ENCODE assay signal across 8 cellular contexts in genomic region chr11:69888671-69889076, GRCh38.
A peak's percentile ranks its signal among the peaks of the same experiment; 100 is the strongest.
DNase-seq lines count a peak whose midpoint lies in the region; ATAC-seq, FAIRE-seq and TF ChIP-seq lines count a peak whose summit lies in the region.

No MANE protein-coding gene starts in this region.

- TF ChIP-seq CTCF in spleen (IDR thresholded peaks at IDR 0.05 in 8 of 11, conservative IDR thresholded peaks at IDR 0.05 in 3 of 11): peak; percentile 54 to 91 (median 84)

- peak; percentile 10 for DNase-seq in MV-4-11 (lab: John Stamatoyannopoulos, UW)
- peak in 4 of 5 donors; percentile 40 to 65 (median 46) for DNase-seq in T-helper 1 cell
- DNase-seq in amniotic stem cell (lab: John Stamatoyannopoulos, UW): peak; percentile 36
- DNase-seq in hepatic stellate cell (ENCODE audit: low spot score): peak; percentile 81
- DNase-seq in spleen: peak; percentile 82

- H3K4me1 ChIP-seq in spleen: peaks cover 0 to 28% (median 2%) of the 10 kb centered on the region in 6 donors

- H3K4me3 ChIP-seq in spleen: no peak overlapping the region

- WGBS in spleen, 5 donors: 3 to 8% (median 7%) methylated on average over 6 to 7 of the region's 7 CpGs

- no peaks in the 10 kb centered on the region for H3K36me3 ChIP-seq in spleen

- H3K27me3 ChIP-seq in spleen (replicated peaks in 1 of 7): peaks cover 0 to 64% (median 34%) of the 10 kb centered on the region in 7 donors

- no peak for ATAC-seq in GM21825 (IDR thresholded peaks at IDR 0.05; ENCODE audit: unreplicated experiment)
- ATAC-seq in HG03108 (IDR thresholded peaks at IDR 0.05; ENCODE audit: unreplicated experiment): no peak

- H3K27ac ChIP-seq in spleen: no peak overlapping the region

- TF ChIP-seq POLR2A in spleen (IDR thresholded peaks at IDR 0.05): no peak

- peak; percentile 33 for FAIRE-seq in G401.6 (lab: Jason Lieb, UNC)

- intact Hi-C loops in spleen (cut with DNase I; ENCODE audit: low total_unique reads): loop anchor here (5.0 kb wide), 1 partner anchor 201 kb away; no protein-coding TSS in a partner anchor

- no peaks in the 10 kb centered on the region for H3K9me3 ChIP-seq in spleen

Comparison
In these comparisons a context has a peak if more than half of its experiments do, and no peak if none do; other contexts are left out.
1. DNase-seq: peak in every context shown above with its lines; median percentile 82 in spleen; 81 in hepatic stellate cell; 46 in T-helper 1 cell; 36 in amniotic stem cell; 10 in MV-4-11.